8 cellular contexts compared by ENCODE assay signal in genomic region chr19:34134190-34135032, GRCh38. TPM values are rescaled to one million over a fixed set of nuclear protein-coding genes. Genes with fewer than 3 reads are reported as not detected.
A peak's percentile ranks its signal among the peaks of the same experiment; 100 is the strongest.
DNase-seq lines count a peak whose midpoint lies in the region; ATAC-seq and TF ChIP-seq lines count a peak whose summit lies in the region.

No MANE protein-coding gene starts in this region.

- H3K27ac ChIP-seq in duodenal mucosa (ENCODE audit: low read depth, low read length) (peak overlapping the region; percentile 75), lower lobe of right lung (peak overlapping the region; percentile 87)

- ATAC-seq in GM19351 (IDR thresholded peaks at IDR 0.05; ENCODE audit: unreplicated experiment) (peak; percentile 92), HG03460 (IDR thresholded peaks at IDR 0.05; ENCODE audit: unreplicated experiment) (peak; percentile 92), lower lobe of right lung (peak; percentile 100)

- no peaks in the 10 kb centered on the region for H3K4me1 ChIP-seq in duodenal mucosa (ENCODE audit: control insufficient read depth in 1 of 2, insufficient read depth in 2 of 2, low read length in 2 of 2)
- H3K4me1 ChIP-seq in lower lobe of right lung = peaks cover 8% of the 10 kb centered on the region

- peak overlapping the region; percentile 85 to 93 for H3K4me3 ChIP-seq in duodenal mucosa (ENCODE audit: low read depth in 1 of 2, low read length in 2 of 2)
- peak overlapping the region; percentile 71 for H3K4me3 ChIP-seq in lower lobe of right lung

- no peaks in the 10 kb centered on the region for H3K9me3 Mint-ChIP-seq in activated CD4-positive, alpha-beta memory T cell treated with anti-CD3 and anti-CD28 coated beads, Interleukin-2, amount 10 ng/mL, durations not matched to agents 7 days and 5 days

- H3K4me3 Mint-ChIP-seq in activated CD4-positive, alpha-beta memory T cell treated with anti-CD3 and anti-CD28 coated beads, Interleukin-2, amount 10 ng/mL, durations not matched to agents 7 days and 5 days = peak overlapping the region; percentile 89

- H3K9me3 ChIP-seq in duodenal mucosa (ENCODE audit: control insufficient read depth in 1 of 2, low read length in 2 of 2) = no peaks in the 10 kb centered on the region
- H3K9me3 ChIP-seq in lower lobe of right lung = no peaks in the 10 kb centered on the region

- peaks cover 12% of the 10 kb centered on the region for H3K4me1 Mint-ChIP-seq in activated CD4-positive, alpha-beta memory T cell treated with anti-CD3 and anti-CD28 coated beads, Interleukin-2, amount 10 ng/mL, durations not matched to agents 7 days and 5 days

- H3K36me3 ChIP-seq in duodenal mucosa (ENCODE audit: control insufficient read depth in 1 of 2, insufficient read depth in 2 of 2, low read length in 2 of 2) = no peaks in the 10 kb centered on the region
- H3K36me3 ChIP-seq in lower lobe of right lung = no peaks in the 10 kb centered on the region

- no peaks in the 10 kb centered on the region for H3K27me3 ChIP-seq in duodenal mucosa (ENCODE audit: control insufficient read depth in 1 of 2, insufficient read depth in 2 of 2, low read length in 2 of 2)
- H3K27me3 ChIP-seq in lower lobe of right lung (ENCODE audit: low read depth) = no peaks in the 10 kb centered on the region

- TF ChIP-seq CTCF in lower lobe of right lung (IDR thresholded peaks at IDR 0.05) = no peak

- H3K27me3 Mint-ChIP-seq in activated CD4-positive, alpha-beta memory T cell treated with anti-CD3 and anti-CD28 coated beads, Interleukin-2, amount 10 ng/mL, durations not matched to agents 7 days and 5 days = no peaks in the 10 kb centered on the region

- peak overlapping the region; percentile 80 to 82 for H3K9ac ChIP-seq in duodenal mucosa (ENCODE audit: low read depth in 1 of 2, low read length in 2 of 2)

- intact Hi-C loops in lower lobe of right lung (cut with DNase I) = no loop called here

- peak overlapping the region; percentile 85 for H3K27ac Mint-ChIP-seq in activated CD4-positive, alpha-beta memory T cell treated with anti-CD3 and anti-CD28 coated beads, Interleukin-2, amount 10 ng/mL, durations not matched to agents 7 days and 5 days

- CTCF ChIA-PET in activated CD4-positive, alpha-beta memory T cell treated with anti-CD3 and anti-CD28 coated beads, Interleukin-2, amount 10 ng/mL, durations not matched to agents 7 days and 5 days (lab: Charles Lee) = interaction anchor here (0.6 to 0.8 kb wide), 2 partner anchors 12 to 278 kb away, joined by 3 read pairs; no protein-coding TSS in a partner anchor

- DNase-seq in CD1c-positive myeloid dendritic cell (ENCODE audit: extremely low spot score) (peak; percentile 90), NCI-H82 (lab: John Stamatoyannopoulos, UW) (peak; percentile 94), lower lobe of right lung (peak; percentile 92)
- peak; percentile 92 for DNase-seq in activated CD4-positive, alpha-beta memory T cell treated with anti-CD3 and anti-CD28 coated beads, Interleukin-2, amount 10 ng/mL, durations not matched to agents 7 days and 5 days
- DNase-seq in stimulated activated CD4-positive, alpha-beta T cell treated with anti-CD3 and anti-CD28 coated beads, TNF-alpha, amount 100 ng/mL, for 1 hour (ENCODE audit: low read depth in 3 of 3, low spot score in 1 of 3) = peak; percentile 67 to 88 (median 82)

- POLR2A ChIA-PET in activated CD4-positive, alpha-beta memory T cell treated with anti-CD3 and anti-CD28 coated beads, Interleukin-2, amount 10 ng/mL, durations not matched to agents 7 days and 5 days (lab: Charles Lee) = interaction anchor here (0.6 to 2.8 kb wide), 7 partner anchors 9 to 294 kb away, joined by 3 to 24 read pairs (median 5); partner anchors contain the start of genes LSM14A and UBA2

- no peaks in the 10 kb centered on the region for H3K36me3 Mint-ChIP-seq in activated CD4-positive, alpha-beta memory T cell treated with anti-CD3 and anti-CD28 coated beads, Interleukin-2, amount 10 ng/mL, durations not matched to agents 7 days and 5 days (ENCODE audit: low read depth)

RNA-seq across cellular contexts. Expression of gene LSM14A, which starts 37.9 kb away (rescaled TPM):
- 100 to 1,000 TPM; 120 to 129 TPM for total RNA-seq in activated CD4-positive, alpha-beta memory T cell treated with anti-CD3 and anti-CD28 coated beads, Interleukin-2, amount 10 ng/mL, durations not matched to agents 7 days and 5 days
- 109 TPM for total RNA-seq in lower lobe of right lung

Comparison
In these comparisons a context has a peak if more than half of its experiments do, and no peak if none do; other contexts are left out.
1. Peak in every context shown above with its lines: DNase-seq, ATAC-seq, H3K4me3 ChIP-seq and H3K27ac ChIP-seq.